8 cellular contexts compared by ENCODE assay signal in the genomic region with DNA sequence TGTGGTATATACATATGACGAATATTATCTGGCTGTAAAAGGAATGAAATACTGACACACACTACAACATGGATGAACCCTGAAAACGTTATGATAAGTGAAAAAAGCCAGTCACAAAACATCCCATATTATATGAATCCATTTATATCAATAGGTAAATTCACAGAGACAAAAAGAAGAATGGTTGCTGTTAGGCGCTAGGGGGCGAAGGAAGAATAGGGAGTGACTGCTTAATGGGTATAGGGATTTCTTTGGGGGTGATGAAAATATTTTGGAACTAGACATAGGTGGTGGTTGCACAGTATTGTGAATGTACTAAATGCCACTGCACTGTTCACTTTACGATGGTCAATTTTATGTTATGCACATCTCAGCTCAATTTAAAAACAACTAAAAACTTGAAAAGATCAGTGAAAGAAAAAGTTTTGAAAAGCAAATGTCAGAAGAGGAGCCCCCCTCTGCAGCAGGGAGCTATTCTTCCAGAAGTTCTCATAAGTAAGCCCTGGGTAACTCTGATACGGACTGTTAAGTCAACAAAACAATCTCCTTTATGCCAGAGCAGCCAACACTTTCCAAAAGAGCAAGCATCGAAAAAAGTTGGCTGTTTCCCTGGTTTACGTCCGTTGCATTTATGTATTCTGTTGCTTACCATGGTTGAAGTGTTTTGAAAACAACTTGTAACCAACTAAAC.
DNase-seq lines count a peak whose midpoint lies in the region; FAIRE-seq and TF ChIP-seq lines count a peak whose summit lies in the region.

No MANE protein-coding gene starts in this region.

- H3K9me3 ChIP-seq in endothelial cell of umbilical vein (replicated peaks; ENCODE audit: control insufficient read depth, insufficient read depth, low read length): no peaks in the 10 kb centered on the region
- H3K9me3 ChIP-seq in skeletal muscle satellite cell (replicated peaks; ENCODE audit: low read length): no peaks in the 10 kb centered on the region

- TF ChIP-seq CTCF in GM12875 (IDR thresholded peaks at IDR 0.05; ENCODE audit: borderline replicate concordance, insufficient read depth, low read depth, low read length) (peak; percentile 35; the same call in 1 of the 2 replicates), endothelial cell of umbilical vein (IDR thresholded peaks at IDR 0.05; ENCODE audit: extremely low read depth in 1 of 2, insufficient read depth in 1 of 2, low read depth in 1 of 2, low read length in 2 of 2) (no peak), GM20000 (IDR thresholded peaks at IDR 0.05; ENCODE audit: extremely low read depth, missing control alignments) (no peak)

- no TSS peak for BruUV-seq in endothelial cell of umbilical vein (replicated peaks; lab: Mats Ljungman, UMichigan)

- no peak overlapping the region for H3K4me2 ChIP-seq in endothelial cell of umbilical vein (ENCODE audit: insufficient read depth, low read length)
- H3K4me2 ChIP-seq in skeletal muscle satellite cell (ENCODE audit: low read length): peak overlapping the region; percentile 54

- peak; percentile 17 for DNase-seq in Jurkat, Clone E6-1 (ENCODE audit: low read depth, low spot score)
- DNase-seq in endothelial cell of umbilical vein (ENCODE audit: low read depth, low spot score) (peak; percentile 11), epidermal melanocyte (ENCODE audit: insufficient read length, low spot score) (no peak), GM20000 (ENCODE audit: low spot score) (no peak), NOMO-1 treated with dmso at 0.1 percent for 144 hours (lab: John Stamatoyannopoulos, UW; ENCODE audit: unreplicated experiment) (no peak), foreskin melanocyte (no peak)

- no peaks in the 10 kb centered on the region for H3K9me1 ChIP-seq in endothelial cell of umbilical vein (replicated peaks; ENCODE audit: control insufficient read depth, extremely low read depth, insufficient read depth, low read length)

- dilution Hi-C loops in endothelial cell of umbilical vein (cut with MboI; ENCODE audit: extremely low pct_ligation_motif_present, low sequenced_read_pairs): no loop called here

- H3K36me3 ChIP-seq in endothelial cell of umbilical vein (ENCODE audit: control insufficient read depth in 2 of 2, extremely low read depth in 1 of 2, insufficient read depth in 2 of 2, low read length in 2 of 2): no peaks in the 10 kb centered on the region
- H3K36me3 ChIP-seq in skeletal muscle satellite cell (ENCODE audit: insufficient read depth, low read length): no peaks in the 10 kb centered on the region

- POLR2A ChIA-PET in endothelial cell of umbilical vein (lab: Charles Lee): no interaction called here

- no peaks in the 10 kb centered on the region for H4K20me1 ChIP-seq in endothelial cell of umbilical vein (replicated peaks; ENCODE audit: control insufficient read depth, extremely low read depth, insufficient read depth, low read length)

- peaks cover 9% of the 10 kb centered on the region for H3K4me1 ChIP-seq in endothelial cell of umbilical vein (ENCODE audit: control insufficient read depth, extremely low read depth, insufficient read depth, low read length)
- peaks cover 30% of the 10 kb centered on the region for H3K4me1 ChIP-seq in skeletal muscle satellite cell (ENCODE audit: control insufficient read depth, insufficient read depth, low read length)

- no peak for FAIRE-seq in endothelial cell of umbilical vein (lab: Jason Lieb, UNC)

- H3K4me3 ChIP-seq in GM12875 (ENCODE audit: low read depth, low read length): no peak overlapping the region
- no peak overlapping the region for H3K4me3 ChIP-seq in Jurkat, Clone E6-1 (ENCODE audit: low read length)
- H3K4me3 ChIP-seq in endothelial cell of umbilical vein (replicated peaks in 1 of 3; ENCODE audit: insufficient read depth in 1 of 3, low read depth in 1 of 3, low read length in 3 of 3): no peak overlapping the region
- H3K4me3 ChIP-seq in skeletal muscle satellite cell (ENCODE audit: low read length): peak overlapping the region; percentile 31

- intact Hi-C loops in endothelial cell of umbilical vein (cut with micrococcal nuclease): loop anchor here (5.0 kb wide), 1 partner anchor 46 kb away; no protein-coding TSS in a partner anchor

- no peak overlapping the region for H2AFZ ChIP-seq in endothelial cell of umbilical vein (ENCODE audit: low read depth, low read length)

- H3K9ac ChIP-seq in endothelial cell of umbilical vein (replicated peaks; ENCODE audit: extremely low read depth, insufficient read depth, low read length) (no peak overlapping the region), skeletal muscle satellite cell (ENCODE audit: low read depth, low read length) (peak overlapping the region; percentile 66)

- H3K27ac ChIP-seq in endothelial cell of umbilical vein (ENCODE audit: insufficient read depth, low read depth, low read length): no peak overlapping the region

- CTCF ChIA-PET in endothelial cell of umbilical vein (lab: Charles Lee): no interaction called here

- no peak for TF ChIP-seq POLR2A in endothelial cell of umbilical vein (IDR thresholded peaks at IDR 0.05; ENCODE audit: low read depth, low read length)

- no peaks in the 10 kb centered on the region for H3K79me2 ChIP-seq in endothelial cell of umbilical vein (ENCODE audit: control insufficient read depth, insufficient read depth, low read length)

- no peaks in the 10 kb centered on the region for H3K27me3 ChIP-seq in endothelial cell of umbilical vein (ENCODE audit: control insufficient read depth in 2 of 2, insufficient read depth in 2 of 2, low read length in 2 of 2)
- H3K27me3 ChIP-seq in skeletal muscle satellite cell (ENCODE audit: control insufficient read depth, insufficient read depth, low read length): no peaks in the 10 kb centered on the region

TF ChIP-seq in endothelial cell of umbilical vein, 7 proteins besides CTCF, POLR2A, EP300 and RAD21:
- TF ChIP-seq GATA2 (IDR thresholded peaks at IDR 0.05; ENCODE audit: insufficient read depth, insufficient read length, low read depth, low read length) (no peak), EZH2 (IDR thresholded peaks at IDR 0.05; ENCODE audit: borderline replicate concordance, low read depth, low read length, severe bottlenecking) (no peak), FOS (IDR thresholded peaks at IDR 0.05; ENCODE audit: borderline replicate concordance, insufficient read depth, low read length) (no peak), JUN (IDR thresholded peaks at IDR 0.05; ENCODE audit: borderline replicate concordance, insufficient read depth, insufficient read length, low read depth) (no peak), MYC (IDR thresholded peaks at IDR 0.05; ENCODE audit: low read depth, low read length) (no peak), POLR2AphosphoS5 (IDR thresholded peaks at IDR 0.05; ENCODE audit: insufficient read depth, low read depth, low read length) (no peak)
- TF ChIP-seq, protein P1, sequence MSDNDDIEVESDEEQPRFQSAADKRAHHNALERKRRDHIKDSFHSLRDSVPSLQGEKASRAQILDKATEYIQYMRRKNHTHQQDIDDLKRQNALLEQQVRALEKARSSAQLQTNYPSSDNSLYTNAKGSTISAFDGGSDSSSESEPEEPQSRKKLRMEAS (IDR thresholded peaks at IDR 0.05; ENCODE audit: insufficient read depth, insufficient read length): no peak

Comparison
In these comparisons a context has a peak if more than half of its experiments do, and no peak if none do; other contexts are left out.
1. DNase-seq: peak in Jurkat, Clone E6-1 (single experiment) and endothelial cell of umbilical vein (single experiment); none in epidermal melanocyte (single experiment), GM20000 (single experiment), NOMO-1 treated with dmso at 0.1 percent for 144 hours (single experiment) and foreskin melanocyte (single experiment).